In the genomic region with DNA sequence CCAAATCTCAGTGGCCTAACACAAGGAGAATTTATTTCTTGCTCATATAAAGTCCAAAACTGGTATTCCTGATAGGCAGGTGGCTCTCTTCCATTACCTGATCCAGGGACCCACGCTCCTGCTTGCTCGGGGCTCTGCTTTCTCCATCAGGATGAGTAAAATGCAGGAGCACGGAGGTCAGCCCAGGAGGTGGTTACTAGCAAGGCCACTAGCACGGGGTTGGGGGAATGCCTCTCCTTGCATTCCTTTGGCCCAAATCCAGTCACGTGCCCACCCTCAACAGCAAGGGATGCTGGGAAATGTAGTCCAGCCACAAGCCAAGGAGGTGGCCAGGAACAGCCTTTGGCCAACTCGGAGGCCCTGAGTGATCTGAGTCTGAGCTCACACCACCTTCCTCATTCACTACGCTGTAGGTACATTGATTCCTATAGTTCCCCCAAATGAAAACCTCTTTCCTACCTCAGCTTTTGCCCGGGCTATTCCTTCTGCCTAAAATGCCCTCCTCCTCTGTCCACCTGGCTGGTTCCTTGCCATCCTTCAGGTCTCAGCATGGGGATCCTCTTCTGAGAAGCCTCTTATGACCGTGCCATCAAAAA, we compare ENCODE assay signal across 1 cellular context.
TF ChIP-seq lines count a peak whose summit lies in the region.

No MANE protein-coding gene starts in this region.

TF ChIP-seq in HepG2, 621 proteins besides CTCF, POLR2A, EP300 and RAD21 (continued from another document and continues in another):
- TF ChIP-seq DNMT1 (CRISPR knock-in tag; IDR thresholded peaks at IDR 0.05), result 0 out of 2 replicates have a peak, but pooled peaks have one; percentile 53
- TF ChIP-seq, protein P1, sequence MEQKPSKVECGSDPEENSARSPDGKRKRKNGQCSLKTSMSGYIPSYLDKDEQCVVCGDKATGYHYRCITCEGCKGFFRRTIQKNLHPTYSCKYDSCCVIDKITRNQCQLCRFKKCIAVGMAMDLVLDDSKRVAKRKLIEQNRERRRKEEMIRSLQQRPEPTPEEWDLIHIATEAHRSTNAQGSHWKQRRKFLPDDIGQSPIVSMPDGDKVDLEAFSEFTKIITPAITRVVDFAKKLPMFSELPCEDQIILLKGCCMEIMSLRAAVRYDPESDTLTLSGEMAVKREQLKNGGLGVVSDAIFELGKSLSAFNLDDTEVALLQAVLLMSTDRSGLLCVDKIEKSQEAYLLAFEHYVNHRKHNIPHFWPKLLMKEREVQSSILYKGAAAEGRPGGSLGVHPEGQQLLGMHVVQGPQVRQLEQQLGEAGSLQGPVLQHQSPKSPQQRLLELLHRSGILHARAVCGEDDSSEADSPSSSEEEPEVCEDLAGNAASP (CRISPR knock-in tag; IDR thresholded peaks at IDR 0.05; ENCODE audit: borderline replicate concordance), result no peak
- TF ChIP-seq ZNF766 (CRISPR knock-in tag; IDR thresholded peaks at IDR 0.05; ENCODE audit: borderline replicate concordance), result no peak
- TF ChIP-seq ZNF775 (CRISPR knock-in tag; IDR thresholded peaks at IDR 0.05; ENCODE audit: borderline replicate concordance), result no peak
- no peak for TF ChIP-seq ZNF383 (CRISPR knock-in tag; IDR thresholded peaks at IDR 0.05; ENCODE audit: borderline replicate concordance)
- peak; percentile 82 for TF ChIP-seq NFYB (CRISPR knock-in tag; IDR thresholded peaks at IDR 0.05)
- TF ChIP-seq, protein P2, sequence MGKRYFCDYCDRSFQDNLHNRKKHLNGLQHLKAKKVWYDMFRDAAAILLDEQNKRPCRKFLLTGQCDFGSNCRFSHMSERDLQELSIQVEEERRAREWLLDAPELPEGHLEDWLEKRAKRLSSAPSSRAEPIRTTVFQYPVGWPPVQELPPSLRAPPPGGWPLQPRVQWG (CRISPR knock-in tag; IDR thresholded peaks at IDR 0.05; ENCODE audit: borderline replicate concordance, low read depth), result no peak
- no peak for TF ChIP-seq KMT2B (CRISPR knock-in tag; IDR thresholded peaks at IDR 0.05)
- TF ChIP-seq RFX1 (IDR thresholded peaks at IDR 0.05), result no peak
- TF ChIP-seq ZBTB8A (CRISPR knock-in tag; IDR thresholded peaks at IDR 0.05; ENCODE audit: borderline replicate concordance, low read depth), result no peak
- TF ChIP-seq, protein P3, sequence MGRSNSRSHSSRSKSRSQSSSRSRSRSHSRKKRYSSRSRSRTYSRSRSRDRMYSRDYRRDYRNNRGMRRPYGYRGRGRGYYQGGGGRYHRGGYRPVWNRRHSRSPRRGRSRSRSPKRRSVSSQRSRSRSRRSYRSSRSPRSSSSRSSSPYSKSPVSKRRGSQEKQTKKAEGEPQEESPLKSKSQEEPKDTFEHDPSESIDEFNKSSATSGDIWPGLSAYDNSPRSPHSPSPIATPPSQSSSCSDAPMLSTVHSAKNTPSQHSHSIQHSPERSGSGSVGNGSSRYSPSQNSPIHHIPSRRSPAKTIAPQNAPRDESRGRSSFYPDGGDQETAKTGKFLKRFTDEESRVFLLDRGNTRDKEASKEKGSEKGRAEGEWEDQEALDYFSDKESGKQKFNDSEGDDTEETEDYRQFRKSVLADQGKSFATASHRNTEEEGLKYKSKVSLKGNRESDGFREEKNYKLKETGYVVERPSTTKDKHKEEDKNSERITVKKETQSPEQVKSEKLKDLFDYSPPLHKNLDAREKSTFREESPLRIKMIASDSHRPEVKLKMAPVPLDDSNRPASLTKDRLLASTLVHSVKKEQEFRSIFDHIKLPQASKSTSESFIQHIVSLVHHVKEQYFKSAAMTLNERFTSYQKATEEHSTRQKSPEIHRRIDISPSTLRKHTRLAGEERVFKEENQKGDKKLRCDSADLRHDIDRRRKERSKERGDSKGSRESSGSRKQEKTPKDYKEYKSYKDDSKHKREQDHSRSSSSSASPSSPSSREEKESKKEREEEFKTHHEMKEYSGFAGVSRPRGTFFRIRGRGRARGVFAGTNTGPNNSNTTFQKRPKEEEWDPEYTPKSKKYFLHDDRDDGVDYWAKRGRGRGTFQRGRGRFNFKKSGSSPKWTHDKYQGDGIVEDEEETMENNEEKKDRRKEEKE (IDR thresholded peaks at IDR 0.05), result no peak
- peak; percentile 70 for TF ChIP-seq SAP130 (CRISPR knock-in tag; IDR thresholded peaks at IDR 0.05; ENCODE audit: low read depth)
- TF ChIP-seq SMYD3 (CRISPR knock-in tag; IDR thresholded peaks at IDR 0.05), result no peak
- TF ChIP-seq MYC (CRISPR knock-in tag; IDR thresholded peaks at IDR 0.05; ENCODE audit: borderline replicate concordance), result peak; percentile 64; the same call in 1 of the 2 replicates
- TF ChIP-seq SP4 (CRISPR knock-in tag; IDR thresholded peaks at IDR 0.05), result no peak; the same call in 1 of the 2 replicates
- TF ChIP-seq ZNF747 (CRISPR knock-in tag; IDR thresholded peaks at IDR 0.05; ENCODE audit: borderline replicate concordance), result 0 out of 2 replicates have a peak, but pooled peaks have one; percentile 29
- no peak for TF ChIP-seq ZNF749 (CRISPR knock-in tag; IDR thresholded peaks at IDR 0.05; ENCODE audit: borderline replicate concordance)
- no peak for TF ChIP-seq ARNTL (CRISPR knock-in tag; IDR thresholded peaks at IDR 0.05)
- no peak for TF ChIP-seq KLF12 (CRISPR knock-in tag; IDR thresholded peaks at IDR 0.05; ENCODE audit: borderline replicate concordance)
- TF ChIP-seq, protein P4, sequence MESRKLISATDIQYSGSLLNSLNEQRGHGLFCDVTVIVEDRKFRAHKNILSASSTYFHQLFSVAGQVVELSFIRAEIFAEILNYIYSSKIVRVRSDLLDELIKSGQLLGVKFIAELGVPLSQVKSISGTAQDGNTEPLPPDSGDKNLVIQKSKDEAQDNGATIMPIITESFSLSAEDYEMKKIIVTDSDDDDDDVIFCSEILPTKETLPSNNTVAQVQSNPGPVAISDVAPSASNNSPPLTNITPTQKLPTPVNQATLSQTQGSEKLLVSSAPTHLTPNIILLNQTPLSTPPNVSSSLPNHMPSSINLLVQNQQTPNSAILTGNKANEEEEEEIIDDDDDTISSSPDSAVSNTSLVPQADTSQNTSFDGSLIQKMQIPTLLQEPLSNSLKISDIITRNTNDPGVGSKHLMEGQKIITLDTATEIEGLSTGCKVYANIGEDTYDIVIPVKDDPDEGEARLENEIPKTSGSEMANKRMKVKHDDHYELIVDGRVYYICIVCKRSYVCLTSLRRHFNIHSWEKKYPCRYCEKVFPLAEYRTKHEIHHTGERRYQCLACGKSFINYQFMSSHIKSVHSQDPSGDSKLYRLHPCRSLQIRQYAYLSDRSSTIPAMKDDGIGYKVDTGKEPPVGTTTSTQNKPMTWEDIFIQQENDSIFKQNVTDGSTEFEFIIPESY (CRISPR knock-in tag; IDR thresholded peaks at IDR 0.05), result 0 out of 2 replicates have a peak, but pooled peaks have one; percentile 23
- TF ChIP-seq, protein P5, sequence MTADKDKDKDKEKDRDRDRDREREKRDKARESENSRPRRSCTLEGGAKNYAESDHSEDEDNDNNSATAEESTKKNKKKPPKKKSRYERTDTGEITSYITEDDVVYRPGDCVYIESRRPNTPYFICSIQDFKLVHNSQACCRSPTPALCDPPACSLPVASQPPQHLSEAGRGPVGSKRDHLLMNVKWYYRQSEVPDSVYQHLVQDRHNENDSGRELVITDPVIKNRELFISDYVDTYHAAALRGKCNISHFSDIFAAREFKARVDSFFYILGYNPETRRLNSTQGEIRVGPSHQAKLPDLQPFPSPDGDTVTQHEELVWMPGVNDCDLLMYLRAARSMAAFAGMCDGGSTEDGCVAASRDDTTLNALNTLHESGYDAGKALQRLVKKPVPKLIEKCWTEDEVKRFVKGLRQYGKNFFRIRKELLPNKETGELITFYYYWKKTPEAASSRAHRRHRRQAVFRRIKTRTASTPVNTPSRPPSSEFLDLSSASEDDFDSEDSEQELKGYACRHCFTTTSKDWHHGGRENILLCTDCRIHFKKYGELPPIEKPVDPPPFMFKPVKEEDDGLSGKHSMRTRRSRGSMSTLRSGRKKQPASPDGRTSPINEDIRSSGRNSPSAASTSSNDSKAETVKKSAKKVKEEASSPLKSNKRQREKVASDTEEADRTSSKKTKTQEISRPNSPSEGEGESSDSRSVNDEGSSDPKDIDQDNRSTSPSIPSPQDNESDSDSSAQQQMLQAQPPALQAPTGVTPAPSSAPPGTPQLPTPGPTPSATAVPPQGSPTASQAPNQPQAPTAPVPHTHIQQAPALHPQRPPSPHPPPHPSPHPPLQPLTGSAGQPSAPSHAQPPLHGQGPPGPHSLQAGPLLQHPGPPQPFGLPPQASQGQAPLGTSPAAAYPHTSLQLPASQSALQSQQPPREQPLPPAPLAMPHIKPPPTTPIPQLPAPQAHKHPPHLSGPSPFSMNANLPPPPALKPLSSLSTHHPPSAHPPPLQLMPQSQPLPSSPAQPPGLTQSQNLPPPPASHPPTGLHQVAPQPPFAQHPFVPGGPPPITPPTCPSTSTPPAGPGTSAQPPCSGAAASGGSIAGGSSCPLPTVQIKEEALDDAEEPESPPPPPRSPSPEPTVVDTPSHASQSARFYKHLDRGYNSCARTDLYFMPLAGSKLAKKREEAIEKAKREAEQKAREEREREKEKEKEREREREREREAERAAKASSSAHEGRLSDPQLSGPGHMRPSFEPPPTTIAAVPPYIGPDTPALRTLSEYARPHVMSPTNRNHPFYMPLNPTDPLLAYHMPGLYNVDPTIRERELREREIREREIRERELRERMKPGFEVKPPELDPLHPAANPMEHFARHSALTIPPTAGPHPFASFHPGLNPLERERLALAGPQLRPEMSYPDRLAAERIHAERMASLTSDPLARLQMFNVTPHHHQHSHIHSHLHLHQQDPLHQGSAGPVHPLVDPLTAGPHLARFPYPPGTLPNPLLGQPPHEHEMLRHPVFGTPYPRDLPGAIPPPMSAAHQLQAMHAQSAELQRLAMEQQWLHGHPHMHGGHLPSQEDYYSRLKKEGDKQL (CRISPR knock-in tag; IDR thresholded peaks at IDR 0.05; ENCODE audit: low read depth), result no peak
- TF ChIP-seq ZNF703 (CRISPR knock-in tag; IDR thresholded peaks at IDR 0.05; ENCODE audit: borderline replicate concordance), result no peak
- TF ChIP-seq SOX5 (CRISPR knock-in tag; IDR thresholded peaks at IDR 0.05; ENCODE audit: borderline replicate concordance), result no peak
- TF ChIP-seq TCF12 (IDR thresholded peaks at IDR 0.05), result no peak
- TF ChIP-seq TCF12 (CRISPR knock-in tag; IDR thresholded peaks at IDR 0.05), result no peak
- no peak for TF ChIP-seq PRMT3 (CRISPR knock-in tag; IDR thresholded peaks at IDR 0.05; ENCODE audit: borderline replicate concordance, low read depth)
- no peak for TF ChIP-seq MZF1 (CRISPR knock-in tag; IDR thresholded peaks at IDR 0.05; ENCODE audit: borderline replicate concordance)
- 0 out of 2 replicates have a peak, but pooled peaks have one; percentile 31 for TF ChIP-seq ZNF354B (CRISPR knock-in tag; IDR thresholded peaks at IDR 0.05)
- TF ChIP-seq ZNF782 (CRISPR knock-in tag; IDR thresholded peaks at IDR 0.05; ENCODE audit: borderline replicate concordance), result no peak
- no peak for TF ChIP-seq ZBTB7B (CRISPR knock-in tag; IDR thresholded peaks at IDR 0.05)
- TF ChIP-seq ZNF660 (CRISPR knock-in tag; IDR thresholded peaks at IDR 0.05; ENCODE audit: borderline replicate concordance, low read depth), result no peak
- TF ChIP-seq HOXA5 (CRISPR knock-in tag; IDR thresholded peaks at IDR 0.05), result 0 out of 2 replicates have a peak, but pooled peaks have one; percentile 37
- no peak for TF ChIP-seq REL (CRISPR knock-in tag; conservative IDR thresholded peaks at IDR 0.05)
- peak; percentile 77 for TF ChIP-seq DRAP1 (CRISPR knock-in tag; IDR thresholded peaks at IDR 0.05)
- no peak for TF ChIP-seq SMAD9 (CRISPR knock-in tag; IDR thresholded peaks at IDR 0.05)
- peak; percentile 83 for TF ChIP-seq NFYC (CRISPR knock-in tag; IDR thresholded peaks at IDR 0.05)
- TF ChIP-seq PRPF4 (IDR thresholded peaks at IDR 0.05; ENCODE audit: low read depth, low read length, poor library complexity, severe bottlenecking), result no peak
- no peak for TF ChIP-seq ZKSCAN8 (CRISPR knock-in tag; IDR thresholded peaks at IDR 0.05; ENCODE audit: borderline replicate concordance)
- peak; percentile 79 for TF ChIP-seq CREM (IDR thresholded peaks at IDR 0.05)
- no peak for TF ChIP-seq CREM (CRISPR knock-in tag; IDR thresholded peaks at IDR 0.05)
- TF ChIP-seq KDM3A (CRISPR knock-in tag; IDR thresholded peaks at IDR 0.05; ENCODE audit: low read depth), result 0 out of 2 replicates have a peak, but pooled peaks have one; percentile 41
- TF ChIP-seq RAD51 (IDR thresholded peaks at IDR 0.05; ENCODE audit: borderline replicate concordance), result peak; percentile 94
- peak; percentile 56; the same call in 1 of the 2 replicates for TF ChIP-seq POLR2G (IDR thresholded peaks at IDR 0.05; ENCODE audit: low read depth, low read length)
- no peak for TF ChIP-seq TCF7L2 (IDR thresholded peaks at IDR 0.05; ENCODE audit: low read depth, low read length)
- no peak for TF ChIP-seq ZSCAN30 (CRISPR knock-in tag; IDR thresholded peaks at IDR 0.05)
- TF ChIP-seq SKI (IDR thresholded peaks at IDR 0.05; ENCODE audit: partially characterized antibody), result no peak
- no peak for TF ChIP-seq ZNF253 (CRISPR knock-in tag; IDR thresholded peaks at IDR 0.05; ENCODE audit: borderline replicate concordance)
- peak; percentile 8; the same call in 1 of the 2 replicates for TF ChIP-seq FOXA3 (CRISPR knock-in tag; IDR thresholded peaks at IDR 0.05)
- no peak for TF ChIP-seq NFE2L2 (IDR thresholded peaks at IDR 0.05; ENCODE audit: low read length)
- no peak for TF ChIP-seq MXD3 (CRISPR knock-in tag; IDR thresholded peaks at IDR 0.05)
- TF ChIP-seq ZNF850 (CRISPR knock-in tag; conservative IDR thresholded peaks at IDR 0.05), result no peak
- 0 out of 2 replicates have a peak, but pooled peaks have one; percentile 28 for TF ChIP-seq MED1 (CRISPR knock-in tag; IDR thresholded peaks at IDR 0.05)
- no peak for TF ChIP-seq ZNF547 (CRISPR knock-in tag; IDR thresholded peaks at IDR 0.05)
- TF ChIP-seq ZFX (CRISPR knock-in tag; IDR thresholded peaks at IDR 0.05; ENCODE audit: low read depth), result peak; percentile 77
- no peak for TF ChIP-seq KDM6A (CRISPR knock-in tag; IDR thresholded peaks at IDR 0.05; ENCODE audit: low read depth)
- TF ChIP-seq SUZ12 (IDR thresholded peaks at IDR 0.05; ENCODE audit: low read depth, low read length), result peak; percentile 87
- no peak for TF ChIP-seq ASH2L (IDR thresholded peaks at IDR 0.05; ENCODE audit: insufficient read length, low read depth, low read length)
- no peak for TF ChIP-seq NONO (IDR thresholded peaks at IDR 0.05)
- TF ChIP-seq NONO (CRISPR knock-in tag; conservative IDR thresholded peaks at IDR 0.05), result no peak
- TF ChIP-seq NCOA1 (CRISPR knock-in tag; IDR thresholded peaks at IDR 0.05), result no peak
- TF ChIP-seq POGZ (CRISPR knock-in tag; IDR thresholded peaks at IDR 0.05), result peak; percentile 19; the same call in 1 of the 2 replicates
- TF ChIP-seq SRF (IDR thresholded peaks at IDR 0.05; ENCODE audit: low read depth, low read length), result 0 out of 2 replicates have a peak, but pooled peaks have one; percentile 23
- no peak for TF ChIP-seq ZEB1 (IDR thresholded peaks at IDR 0.05; ENCODE audit: insufficient replicate concordance, low read depth)
- no peak; the same call in 1 of the 2 replicates for TF ChIP-seq ZKSCAN1 (IDR thresholded peaks at IDR 0.05; ENCODE audit: low read length)
- no peak; the same call in 1 of the 2 replicates for TF ChIP-seq WIZ (CRISPR knock-in tag; IDR thresholded peaks at IDR 0.05)
- TF ChIP-seq TOPORS (CRISPR knock-in tag; IDR thresholded peaks at IDR 0.05), result no peak
